In genomic region chr3:184450542-184450941, GRCh38 we compare ENCODE assay signal across 7 cellular contexts.
"Had no signal": no experiment of that assay in that cellular context is flagged by ENCODE, and none has a peak within 500 bp of the region (broad histone marks: within the 10 kb centered on the region; RNA-seq: fewer than 3 reads in every experiment).

No MANE protein-coding gene starts in this region.

- H3K36me3 ChIP-seq: HAP-1 had no signal

- DNase-seq: GOT3, H7, IMR-90, KG1 had no signal

- ATAC-seq: HCT116, K562 had no signal

- H3K9me3 ChIP-seq: HAP-1 had no signal

- H3K4me1 ChIP-seq: HAP-1 had no signal

- H3K4me3 ChIP-seq: HAP-1, K562 had no signal
